8 cellular contexts compared by ENCODE assay signal in genomic region chr16:53945996-53946395, GRCh38.
A peak's percentile ranks its signal among the peaks of the same experiment; 100 is the strongest.
DNase-seq lines count a peak whose midpoint lies in the region; ATAC-seq and TF ChIP-seq lines count a peak whose summit lies in the region.

No MANE protein-coding gene starts in this region.

- no peak overlapping the region for H2AFZ ChIP-seq in PC-9

- no peaks in the 10 kb centered on the region for H3K79me2 ChIP-seq in PC-9 (ENCODE audit: low read depth)

- BruUV-seq in PC-9 (replicated peaks; lab: Mats Ljungman, UMichigan): no TSS peak

- H3K9me3 ChIP-seq in PC-9 (ENCODE audit: insufficient read depth, low read depth) (no peaks in the 10 kb centered on the region), psoas muscle (no peaks in the 10 kb centered on the region)

- DNase-seq in AG08396 (ENCODE audit: low spot score) (peak; percentile 29), PC-9 (peak; percentile 3 to 43), foreskin fibroblast (peak; percentile 37 to 75), psoas muscle (no peak), posterior cingulate gyrus (no peak), coronary artery (ENCODE audit: low spot score) (no peak), anterior cingulate cortex (lab: John Stamatoyannopoulos, UW) (no peak)

- ATAC-seq in GM18867 (IDR thresholded peaks at IDR 0.05; ENCODE audit: unreplicated experiment) (peak; percentile 59), psoas muscle (peak; percentile 69 to 93 (median 80))

- CTCF ChIA-PET in PC-9 (lab: Charles Lee): interaction anchor here (0.9 kb wide), 1 partner anchor 1519 kb away, joined by 3 read pairs; no protein-coding TSS in a partner anchor

- POLR2A ChIA-PET in PC-9 (lab: Charles Lee; ENCODE audit: unreplicated experiment): interaction anchor here (0.5 kb wide), 1 partner anchor 1012 kb away, joined by 3 read pairs; no protein-coding TSS in a partner anchor

- H3K4me1 ChIP-seq in PC-9 (replicated peaks; ENCODE audit: insufficient read depth): peaks cover 23% of the 10 kb centered on the region
- peaks cover 14% of the 10 kb centered on the region for H3K4me1 ChIP-seq in psoas muscle

- intact Hi-C loops in PC-9 (cut with micrococcal nuclease; ENCODE audit: unreplicated experiment): loop anchor here (2.0 to 10.0 kb wide), 2 partner anchors 51 to 173 kb away; no protein-coding TSS in a partner anchor
- intact Hi-C loops in psoas muscle (cut with DNase I): loop anchor here (5.0 to 10.0 kb wide), 3 partner anchors 339 to 989 kb away; partner anchors contain the start of genes IRX5 (in 2 of the 2) and IRX3 (in 1 of the 2)
- intact Hi-C loops in posterior cingulate gyrus (cut with DNase I): no loop called here

- H4K20me1 ChIP-seq in PC-9 (ENCODE audit: insufficient read depth): no peaks in the 10 kb centered on the region

- no peaks in the 10 kb centered on the region for H3K9me2 ChIP-seq in PC-9 (ENCODE audit: insufficient read depth)

- H3K4me3 ChIP-seq in PC-9 (no peak overlapping the region), foreskin fibroblast (ENCODE audit: low read depth in 1 of 2, low read length in 2 of 2) (no peak overlapping the region), psoas muscle (no peak overlapping the region), coronary artery (no peak overlapping the region)

- H3K4me2 ChIP-seq in PC-9: no peak overlapping the region

- H3K27ac ChIP-seq in PC-9 (no peak overlapping the region), psoas muscle (no peak overlapping the region), coronary artery (no peak overlapping the region)

- no peaks in the 10 kb centered on the region for H3F3A ChIP-seq in PC-9 (ENCODE audit: insufficient read depth, low read depth)

- 59 to 74% (median 60%) methylated on average over 2 of the region's 2 CpGs for WGBS in psoas muscle, 3 donors

- no peaks in the 10 kb centered on the region for H3K27me3 ChIP-seq in PC-9 (ENCODE audit: insufficient read depth, low read depth)
- no peaks in the 10 kb centered on the region for H3K27me3 ChIP-seq in psoas muscle (ENCODE audit: insufficient read depth in 3 of 3, low read length in 2 of 3)

- peak; percentile 77 for TF ChIP-seq CTCF in PC-9 (conservative IDR thresholded peaks at IDR 0.05)
- TF ChIP-seq CTCF in foreskin fibroblast (IDR thresholded peaks at IDR 0.05; ENCODE audit: low read depth, low read length): peak; percentile 73
- peak; percentile 79 for TF ChIP-seq CTCF in psoas muscle (IDR thresholded peaks at IDR 0.05)
- TF ChIP-seq CTCF in coronary artery (IDR thresholded peaks at IDR 0.05): no peak

- H3K36me3 ChIP-seq in PC-9 (ENCODE audit: low read depth) (no peaks in the 10 kb centered on the region), psoas muscle (ENCODE audit: insufficient read depth in 1 of 2, low read depth in 1 of 2) (no peaks in the 10 kb centered on the region)

Comparison
In these comparisons a context has a peak if more than half of its experiments do, and no peak if none do; other contexts are left out.
1. DNase-seq: peak in AG08396 (single experiment), PC-9 (2 of 2) and foreskin fibroblast (2 of 2); none in psoas muscle (0 of 2), posterior cingulate gyrus (0 of 10), coronary artery (single experiment) and anterior cingulate cortex (0 of 58).